In genomic region chr12:42285431-42285830, GRCh38 we compare ENCODE assay signal across 2 cellular contexts.
TF ChIP-seq lines count a peak whose summit lies in the region.

No MANE protein-coding gene starts in this region.

TF ChIP-seq in A549, 52 proteins besides CTCF, POLR2A, EP300 and RAD21:
- no peak for TF ChIP-seq REST (IDR thresholded peaks at IDR 0.05)
- peak; percentile 91 for TF ChIP-seq ZC3H11A (IDR thresholded peaks at IDR 0.05)

TF ChIP-seq in HEK293, 187 proteins besides CTCF, POLR2A, EP300 and RAD21 (continued from another document and continues in another):
- TF ChIP-seq ZNF280D (tag by site-specific recombination; IDR thresholded peaks at IDR 0.05) (no peak), PRDM4 (tag by site-specific recombination; IDR thresholded peaks at IDR 0.05) (no peak), ZNF785 (tag by site-specific recombination; IDR thresholded peaks at IDR 0.05) (no peak), GLIS1 (tag by site-specific recombination; IDR thresholded peaks at IDR 0.05) (no peak), ZXDB (tag by site-specific recombination; IDR thresholded peaks at IDR 0.05) (peak; percentile 61; the same call in 1 of the 2 replicates), ZNF629 (tag by site-specific recombination; IDR thresholded peaks at IDR 0.05) (peak; percentile 45; the same call in 1 of the 2 replicates), ZNF169 (tag by site-specific recombination; IDR thresholded peaks at IDR 0.05) (no peak), ZNF394 (tag by site-specific recombination; IDR thresholded peaks at IDR 0.05; ENCODE audit: borderline replicate concordance) (peak; percentile 91), ZSCAN5A (tag by site-specific recombination; IDR thresholded peaks at IDR 0.05) (no peak), ZNF433 (tag by site-specific recombination; IDR thresholded peaks at IDR 0.05; ENCODE audit: low read depth) (peak; percentile 84), ZNF341 (tag by site-specific recombination; IDR thresholded peaks at IDR 0.05; ENCODE audit: low read depth) (0 out of 2 replicates have a peak, but pooled peaks have one; percentile 18), ZNF202 (tag by site-specific recombination; IDR thresholded peaks at IDR 0.05; ENCODE audit: borderline replicate concordance) (peak; percentile 56; the same call in 1 of the 2 replicates), ZNF426 (tag by site-specific recombination; IDR thresholded peaks at IDR 0.05) (peak; percentile 85), ZNF664 (tag by site-specific recombination; IDR thresholded peaks at IDR 0.05) (peak; percentile 52; the same call in 1 of the 2 replicates), ZNF555 (tag by site-specific recombination; conservative IDR thresholded peaks at IDR 0.05) (peak; percentile 82), BCL11A (tag by site-specific recombination; IDR thresholded peaks at IDR 0.05; ENCODE audit: low read depth) (no peak), ZNF654 (tag by site-specific recombination; IDR thresholded peaks at IDR 0.05; ENCODE audit: low read depth) (peak; percentile 38), RBAK (tag by site-specific recombination; IDR thresholded peaks at IDR 0.05) (no peak), ZNF510 (tag by site-specific recombination; IDR thresholded peaks at IDR 0.05; ENCODE audit: insufficient replicate concordance) (peak; percentile 71), ZNF544 (tag by site-specific recombination; IDR thresholded peaks at IDR 0.05) (no peak), ZBTB11 (tag by site-specific recombination; conservative IDR thresholded peaks at IDR 0.05; ENCODE audit: low read depth) (peak; percentile 79), ZNF404 (tag by site-specific recombination; IDR thresholded peaks at IDR 0.05) (0 out of 2 replicates have a peak, but pooled peaks have one; percentile 41), ZBTB10 (tag by site-specific recombination; IDR thresholded peaks at IDR 0.05) (no peak), ZNF19 (tag by site-specific recombination; IDR thresholded peaks at IDR 0.05; ENCODE audit: low read depth) (0 out of 2 replicates have a peak, but pooled peaks have one; percentile 40), ZBTB8A (tag by site-specific recombination; IDR thresholded peaks at IDR 0.05) (peak; percentile 67), ZNF560 (tag by site-specific recombination; IDR thresholded peaks at IDR 0.05; ENCODE audit: borderline replicate concordance) (0 out of 2 replicates have a peak, but pooled peaks have one; percentile 30), ZNF768 (tag by site-specific recombination; IDR thresholded peaks at IDR 0.05) (no peak), ZNF416 (tag by site-specific recombination; IDR thresholded peaks at IDR 0.05) (no peak), ZNF266 (tag by site-specific recombination; IDR thresholded peaks at IDR 0.05; ENCODE audit: low read depth) (peak; percentile 58; the same call in 1 of the 2 replicates), ZNF335 (tag by site-specific recombination; conservative IDR thresholded peaks at IDR 0.05) (no peak), ZNF624 (tag by site-specific recombination; IDR thresholded peaks at IDR 0.05) (no peak), ZNF140 (tag by site-specific recombination; IDR thresholded peaks at IDR 0.05) (peak; percentile 91), ZNF843 (tag by site-specific recombination; IDR thresholded peaks at IDR 0.05) (no peak), ZBTB1 (tag by site-specific recombination; IDR thresholded peaks at IDR 0.05) (no peak), ZNF707 (tag by site-specific recombination; IDR thresholded peaks at IDR 0.05) (no peak), ZNF223 (tag by site-specific recombination; IDR thresholded peaks at IDR 0.05) (peak; percentile 35; the same call in 1 of the 2 replicates), REST (tag by site-specific recombination; IDR thresholded peaks at IDR 0.05) (peak; percentile 57)
